ENCODE assay signal across 15 cellular contexts in genomic region chr3:119969759-119970158, GRCh38.
A peak's percentile ranks its signal among the peaks of the same experiment; 100 is the strongest.
DNase-seq lines count a peak whose midpoint lies in the region; ATAC-seq and TF ChIP-seq lines count a peak whose summit lies in the region.
"Had no signal": no experiment of that assay in that cellular context is flagged by ENCODE, and none has a peak within 500 bp of the region (broad histone marks: within the 10 kb centered on the region; RNA-seq: fewer than 3 reads in every experiment).

No MANE protein-coding gene starts in this region.

- H3K9me3 ChIP-seq in RWPE2 (ENCODE audit: severe bottlenecking) (no peaks in the 10 kb centered on the region), esophagus squamous epithelium (no peaks in the 10 kb centered on the region)
- H3K9me3 ChIP-seq: SK-N-SH had no signal

- peaks cover 31% of the 10 kb centered on the region for H3K4me1 Mint-ChIP-seq in osteocyte (ENCODE audit: unreplicated experiment)

- DNase-seq in NCI-H82 (lab: John Stamatoyannopoulos, UW) (peak; percentile 63), NCI-H82 treated with DMSO at 0.1 percent for 48 hours (lab: John Stamatoyannopoulos, UW; ENCODE audit: unreplicated experiment) (no peak), RWPE2 (ENCODE audit: low spot score) (no peak), dermis blood vessel endothelial cell (peak; percentile 7), osteocyte (ENCODE audit: extremely low spot score, unreplicated experiment) (no peak), esophagus squamous epithelium (lab: John Stamatoyannopoulos, UW) (no peak), coronary artery (ENCODE audit: low spot score) (no peak)
- DNase-seq: CD8-positive, alpha-beta T cell; DND-41; KG1; NCI-H187; Right ventricle myocardium superior; SK-N-SH had no signal

- no peaks in the 10 kb centered on the region for H3K27me3 Mint-ChIP-seq in osteocyte (ENCODE audit: unreplicated experiment)

- intact Hi-C loops in esophagus squamous epithelium (cut with DNase I): no loop called here

- TF ChIP-seq CTCF in RWPE2 (IDR thresholded peaks at IDR 0.05; ENCODE audit: poor library complexity, severe bottlenecking): no peak
- TF ChIP-seq CTCF in osteocyte (IDR thresholded peaks at IDR 0.05): no peak
- no peak for TF ChIP-seq CTCF in esophagus squamous epithelium (IDR thresholded peaks at IDR 0.05)
- no peak for TF ChIP-seq CTCF in coronary artery (IDR thresholded peaks at IDR 0.05)

- H3K27ac Mint-ChIP-seq in osteocyte (ENCODE audit: unreplicated experiment): peak overlapping the region; percentile 16
- H3K27ac Mint-ChIP-seq: CD8-positive, alpha-beta T cell had no signal

- peak; percentile 80 for ATAC-seq in RWPE2 (ENCODE audit: low read depth)
- ATAC-seq in GM19395 (IDR thresholded peaks at IDR 0.05; ENCODE audit: unreplicated experiment): no peak
- ATAC-seq: CD8-positive, alpha-beta T cell had no signal

- no peak overlapping the region for H3K4me3 Mint-ChIP-seq in osteocyte (ENCODE audit: unreplicated experiment)
- H3K4me3 Mint-ChIP-seq: CD8-positive, alpha-beta T cell had no signal

- H3K27ac ChIP-seq in RWPE2 (ENCODE audit: poor library complexity, severe bottlenecking) (no peak overlapping the region), esophagus squamous epithelium (no peak overlapping the region), coronary artery (no peak overlapping the region)
- H3K27ac ChIP-seq: BLaER1 had no signal

- TF ChIP-seq POLR2A in esophagus squamous epithelium (IDR thresholded peaks at IDR 0.05): no peak

- no peaks in the 10 kb centered on the region for H3K9me3 Mint-ChIP-seq in osteocyte (ENCODE audit: unreplicated experiment)

- H3K4me3 ChIP-seq in RWPE2 (ENCODE audit: severe bottlenecking): no peak overlapping the region
- H3K4me3 ChIP-seq in esophagus squamous epithelium: no peak overlapping the region
- H3K4me3 ChIP-seq in coronary artery: no peak overlapping the region
- H3K4me3 ChIP-seq: BLaER1 had no signal

- H3K4me1 ChIP-seq in RWPE2 (ENCODE audit: insufficient read depth, poor library complexity, severe bottlenecking) (peaks cover 30% of the 10 kb centered on the region), esophagus squamous epithelium (peaks cover 0 to 5% (median 0%) of the 10 kb centered on the region in 3 donors)
- H3K4me1 ChIP-seq: BLaER1 had no signal

- H3K27me3 ChIP-seq in RWPE2 (ENCODE audit: insufficient read depth, poor library complexity, severe bottlenecking) (no peaks in the 10 kb centered on the region), esophagus squamous epithelium (no peaks in the 10 kb centered on the region)
- H3K27me3 ChIP-seq: BLaER1 had no signal

- no peaks in the 10 kb centered on the region for H3K36me3 Mint-ChIP-seq in osteocyte (ENCODE audit: unreplicated experiment)

- WGBS in esophagus squamous epithelium, 2 donors: 67% methylated on average over 4 of the region's 4 CpGs

- H3K36me3 ChIP-seq in RWPE2 (ENCODE audit: low read depth) (peaks cover 15% of the 10 kb centered on the region), esophagus squamous epithelium (no peaks in the 10 kb centered on the region)
- H3K36me3 ChIP-seq: BLaER1 had no signal

Comparison
In these comparisons a context has a peak if more than half of its experiments do, and no peak if none do; other contexts are left out.
1. DNase-seq: peak in NCI-H82 (single experiment) and dermis blood vessel endothelial cell (single experiment); none in NCI-H82 treated with DMSO at 0.1 percent for 48 hours (single experiment), RWPE2 (single experiment), osteocyte (single experiment), esophagus squamous epithelium (single experiment) and coronary artery (single experiment).